Comparison of ENCODE assay signal across 9 cellular contexts in genomic region chr12:68042212-68042699, GRCh38. TPM values are rescaled to one million over a fixed set of nuclear protein-coding genes. Genes with fewer than 3 reads are reported as not detected.
A peak's percentile ranks its signal among the peaks of the same experiment; 100 is the strongest.
DNase-seq lines count a peak whose midpoint lies in the region; ATAC-seq and TF ChIP-seq lines count a peak whose summit lies in the region.
"Had no signal": no experiment of that assay in that cellular context is flagged by ENCODE, and none has a peak within 500 bp of the region (broad histone marks: within the 10 kb centered on the region; RNA-seq: fewer than 3 reads in every experiment).

No MANE protein-coding gene starts in this region.

- H3K27me3 Mint-ChIP-seq in T-helper 2 cell treated with Interferon-gamma antibody and Interleukin-4, amounts not matched to agents 5 μg/mL and 100 μg/mL, for 36 hours (ENCODE audit: low read depth), result peaks cover 3% of the 10 kb centered on the region

- H3K27ac ChIP-seq in mesendoderm (ENCODE audit: low read depth, low read length) (no peak overlapping the region), body of pancreas (no peak overlapping the region), tibial artery (no peak overlapping the region)

- no peak overlapping the region for H3K9ac ChIP-seq in mesendoderm (ENCODE audit: low read length)

- no peaks in the 10 kb centered on the region for H3K27me3 ChIP-seq in mesendoderm (ENCODE audit: insufficient read depth, low read length, poor library complexity)
- no peaks in the 10 kb centered on the region for H3K27me3 ChIP-seq in body of pancreas
- H3K27me3 ChIP-seq in tibial artery, result no peaks in the 10 kb centered on the region

- DNase-seq in DMS79 (lab: John Stamatoyannopoulos, UW) (peak; percentile 58), mesendoderm (peak; percentile 39), body of pancreas (no peak), tibial artery (no peak), middle frontal gyrus (ENCODE audit: extremely low spot score, low spot score) (no peak)
- no peak for DNase-seq in T-helper 2 cell treated with Interferon-gamma antibody and Interleukin-4, amounts not matched to agents 5 μg/mL and 100 μg/mL, for 36 hours (ENCODE audit: low spot score)

- H3K36me3 ChIP-seq in mesendoderm (ENCODE audit: control insufficient read depth, insufficient read depth, low read length) (no peaks in the 10 kb centered on the region), body of pancreas (replicated peaks in 1 of 2; ENCODE audit: insufficient read depth in 1 of 2, low read depth in 2 of 2) (no peaks in the 10 kb centered on the region), tibial artery (no peaks in the 10 kb centered on the region)

- no peaks in the 10 kb centered on the region for H3K79me1 ChIP-seq in mesendoderm (ENCODE audit: low read length)

- ATAC-seq in GM19035 (IDR thresholded peaks at IDR 0.05; ENCODE audit: unreplicated experiment) (peak; percentile 74), HG03103 (IDR thresholded peaks at IDR 0.05; ENCODE audit: low read depth, unreplicated experiment) (peak; percentile 67), body of pancreas (no peak)

- no peak overlapping the region for H4K5ac ChIP-seq in mesendoderm (ENCODE audit: low read length)

- no peak overlapping the region for H2BK120ac ChIP-seq in mesendoderm (ENCODE audit: low read depth, low read length)

- no peak overlapping the region for H3K4me3 ChIP-seq in mesendoderm (ENCODE audit: low read length)
- H3K4me3 ChIP-seq in body of pancreas, result no peak overlapping the region
- no peak overlapping the region for H3K4me3 ChIP-seq in tibial artery

- no peak overlapping the region for H3K4ac ChIP-seq in mesendoderm (ENCODE audit: low read depth, low read length)

- WGBS in mesendoderm (ENCODE audit: extremely low coverage, insufficient coverage, low lambda C conversion rate), result no CpG with 5 or more reads among the region's 6 CpGs
- 52 to 53% methylated on average over 6 of the region's 6 CpGs for WGBS in body of pancreas, 2 donors

- intact Hi-C loops in body of pancreas (cut with DNase I) (no loop called here), tibial artery (cut with DNase I; ENCODE audit: low total_unique reads) (no loop called here)

- H2BK5ac ChIP-seq in mesendoderm (ENCODE audit: low read length), result no peak overlapping the region

- H3K4me1 Mint-ChIP-seq in T-helper 2 cell treated with Interferon-gamma antibody and Interleukin-4, amounts not matched to agents 5 μg/mL and 100 μg/mL, for 36 hours (ENCODE audit: low read depth), result peaks cover 13% of the 10 kb centered on the region

- no peak overlapping the region for H3K4me3 Mint-ChIP-seq in T-helper 2 cell treated with Interferon-gamma antibody and Interleukin-4, amounts not matched to agents 5 μg/mL and 100 μg/mL, for 36 hours

- H3K4me2 ChIP-seq in mesendoderm (ENCODE audit: low read length), result no peak overlapping the region

- H3K23ac ChIP-seq in mesendoderm (ENCODE audit: low read length), result no peak overlapping the region

- H2AK5ac ChIP-seq in mesendoderm (ENCODE audit: low read length), result no peak overlapping the region

- no peaks in the 10 kb centered on the region for H3K9me3 Mint-ChIP-seq in T-helper 2 cell treated with Interferon-gamma antibody and Interleukin-4, amounts not matched to agents 5 μg/mL and 100 μg/mL, for 36 hours

- no peaks in the 10 kb centered on the region for H3K36me3 Mint-ChIP-seq in T-helper 2 cell treated with Interferon-gamma antibody and Interleukin-4, amounts not matched to agents 5 μg/mL and 100 μg/mL, for 36 hours (ENCODE audit: low read depth)

- no peak for TF ChIP-seq CTCF in body of pancreas (IDR thresholded peaks at IDR 0.05)
- TF ChIP-seq CTCF in tibial artery (IDR thresholded peaks at IDR 0.05), result no peak

- no peak overlapping the region for H3K18ac ChIP-seq in mesendoderm (ENCODE audit: low read length)

- H3K4me1 ChIP-seq in mesendoderm (ENCODE audit: control insufficient read depth, low read depth, low read length) (no peaks in the 10 kb centered on the region), body of pancreas (no peaks in the 10 kb centered on the region), tibial artery (no peaks in the 10 kb centered on the region)

- no peak for TF ChIP-seq POLR2A in body of pancreas (IDR thresholded peaks at IDR 0.05)

- H3K9me3 ChIP-seq in body of pancreas, result no peaks in the 10 kb centered on the region
- H3K9me3 ChIP-seq in tibial artery, result no peaks in the 10 kb centered on the region

- peak overlapping the region; percentile 17 for H3K27ac Mint-ChIP-seq in T-helper 2 cell treated with Interferon-gamma antibody and Interleukin-4, amounts not matched to agents 5 μg/mL and 100 μg/mL, for 36 hours

- H3K79me2 ChIP-seq in mesendoderm (ENCODE audit: control insufficient read depth, insufficient read depth, low read length), result no peaks in the 10 kb centered on the region

- no peak overlapping the region for H4K8ac ChIP-seq in mesendoderm (ENCODE audit: low read depth, low read length)

- no peak overlapping the region for H3K56ac ChIP-seq in mesendoderm (ENCODE audit: low read length)

- H2BK15ac ChIP-seq in mesendoderm (replicated peaks; ENCODE audit: low read depth), result no peak overlapping the region

RNA-seq across cellular contexts. Expression of gene IFNG-AS1, which starts 53.0 kb away (rescaled TPM):
- not detected for polyA plus RNA-seq in mesendoderm (2013, experiment 1 of 2)
- polyA plus RNA-seq in mesendoderm (2013, experiment 2 of 2), result not detected
- total RNA-seq in body of pancreas, result not detected
- total RNA-seq: M059J had no signal

Comparison
In these comparisons a context has a peak if more than half of its experiments do, and no peak if none do; other contexts are left out.
1. DNase-seq: peak in DMS79 (single experiment) and mesendoderm (single experiment); none in T-helper 2 cell treated with Interferon-gamma antibody and Interleukin-4, amounts not matched to agents 5 μg/mL and 100 μg/mL, for 36 hours (single experiment), body of pancreas (0 of 4), tibial artery (0 of 2) and middle frontal gyrus (single experiment).